2 cellular contexts compared by ENCODE assay signal in the genomic region with DNA sequence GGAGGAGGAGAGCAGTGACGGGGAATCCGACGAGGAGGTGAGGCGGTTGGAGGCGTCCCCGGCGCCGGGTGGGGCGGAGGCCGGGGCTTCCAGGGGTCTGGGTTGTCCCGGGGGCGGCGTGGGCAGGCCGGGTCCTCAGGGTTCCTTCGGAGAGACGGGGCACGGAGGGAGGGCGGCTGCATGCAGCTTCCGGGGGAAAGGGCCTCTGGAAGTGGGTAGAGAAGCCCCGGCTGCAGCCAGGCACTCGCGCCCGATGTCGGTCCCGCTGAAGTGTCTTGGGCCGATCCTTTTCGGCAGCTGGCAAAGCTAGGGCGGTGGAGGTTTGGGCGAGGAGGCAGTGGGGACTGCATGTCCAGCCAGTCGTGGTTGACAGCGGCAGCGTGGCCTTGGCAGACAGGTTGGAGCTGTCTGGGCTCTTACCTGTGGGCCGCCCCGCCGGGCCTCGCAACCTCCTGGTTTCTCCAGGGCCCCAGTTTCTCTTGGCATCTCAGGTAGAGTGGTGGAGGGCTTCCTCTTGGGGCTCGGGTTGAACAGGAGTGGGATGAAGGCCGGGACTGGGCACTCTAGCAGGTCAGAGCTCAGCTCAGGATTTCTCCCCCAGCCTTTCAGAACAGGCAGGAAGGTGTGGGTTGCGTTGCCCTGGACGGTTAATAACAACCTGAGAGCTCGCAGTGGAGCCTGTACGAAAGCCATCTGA.
TF ChIP-seq lines count a peak whose summit lies in the region.

No MANE protein-coding gene starts in this region.

TF ChIP-seq in SK-N-SH, 30 proteins besides CTCF, POLR2A, EP300 and RAD21 (continued from another document):
- TF ChIP-seq ZBTB33 (IDR thresholded peaks at IDR 0.05; ENCODE audit: borderline replicate concordance, low read depth) (no peak), REST (IDR thresholded peaks at IDR 0.05; ENCODE audit: low read depth, low read length) (no peak), MAX (IDR thresholded peaks at IDR 0.05; ENCODE audit: low read depth) (peak; percentile 56), RFX5 (IDR thresholded peaks at IDR 0.05; ENCODE audit: low read length) (no peak), ELF1 (IDR thresholded peaks at IDR 0.05) (no peak)
TF ChIP-seq in SK-N-SH: peak in this region for 2.

TF ChIP-seq in SK-N-SH treated with all-trans-retinoic acid at 6 μM for 48 hours, 23 proteins besides CTCF, POLR2A, EP300 and RAD21 (continued from another document):
- TF ChIP-seq POU6F1 (CRISPR knock-in tag; IDR thresholded peaks at IDR 0.05; ENCODE audit: borderline replicate concordance, low read depth) (no peak), ESRRG (CRISPR knock-in tag; IDR thresholded peaks at IDR 0.05) (no peak), RARB (CRISPR knock-in tag; IDR thresholded peaks at IDR 0.05) (no peak), ZNF70 (CRISPR knock-in tag; IDR thresholded peaks at IDR 0.05) (no peak), GLIS3 (CRISPR knock-in tag; IDR thresholded peaks at IDR 0.05) (no peak), ZFP3 (CRISPR knock-in tag; IDR thresholded peaks at IDR 0.05) (no peak)
- TF ChIP-seq, protein P1, sequence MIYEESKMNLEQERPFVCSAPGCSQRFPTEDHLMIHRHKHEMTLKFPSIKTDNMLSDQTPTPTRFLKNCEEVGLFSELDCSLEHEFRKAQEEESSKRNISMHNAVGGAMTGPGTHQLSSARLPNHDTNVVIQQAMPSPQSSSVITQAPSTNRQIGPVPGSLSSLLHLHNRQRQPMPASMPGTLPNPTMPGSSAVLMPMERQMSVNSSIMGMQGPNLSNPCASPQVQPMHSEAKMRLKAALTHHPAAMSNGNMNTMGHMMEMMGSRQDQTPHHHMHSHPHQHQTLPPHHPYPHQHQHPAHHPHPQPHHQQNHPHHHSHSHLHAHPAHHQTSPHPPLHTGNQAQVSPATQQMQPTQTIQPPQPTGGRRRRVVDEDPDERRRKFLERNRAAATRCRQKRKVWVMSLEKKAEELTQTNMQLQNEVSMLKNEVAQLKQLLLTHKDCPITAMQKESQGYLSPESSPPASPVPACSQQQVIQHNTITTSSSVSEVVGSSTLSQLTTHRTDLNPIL (CRISPR knock-in tag; IDR thresholded peaks at IDR 0.05; ENCODE audit: low read depth) = no peak
